8 cellular contexts compared by ENCODE assay signal in the genomic region with DNA sequence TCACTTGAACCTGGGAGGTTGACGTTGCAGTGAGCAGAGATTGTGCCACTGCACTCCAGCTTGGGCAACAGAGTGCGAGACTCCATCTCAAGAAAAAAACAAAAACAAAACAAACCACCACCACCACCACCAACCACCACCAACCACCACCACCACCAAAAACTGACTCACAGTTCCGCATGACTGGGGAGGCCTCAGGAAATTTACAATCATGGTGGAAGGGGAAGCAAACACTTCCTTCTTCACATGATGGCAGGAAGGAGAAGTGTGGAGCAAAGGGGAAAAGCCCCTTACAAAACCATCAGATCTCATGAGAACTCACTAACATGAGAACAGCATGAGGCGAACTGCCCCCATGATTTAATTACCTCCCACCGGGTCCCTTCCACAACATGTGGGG. TPM values are rescaled to one million over a fixed set of nuclear protein-coding genes. Genes with fewer than 3 reads are reported as not detected.
DNase-seq lines count a peak whose midpoint lies in the region; ATAC-seq, FAIRE-seq and TF ChIP-seq lines count a peak whose summit lies in the region.
"Not testable (repeated sequence)": the region's sequence is repeated elsewhere in the genome, so short reads cannot be mapped to it uniquely, and the experiment has no call there.

No MANE protein-coding gene starts in this region.

- peaks cover 11 to 15% (median 14%) of the 10 kb centered on the region in 11 experiments; a peak in 21 of 22 replicates for H3K36me3 ChIP-seq in BLaER1 treated with 17β-estradiol and CSF1 and Interleukin-3, amounts not matched to agents 10 nM and 100 nM
- H3K36me3 ChIP-seq in K562 (ENCODE audit: control insufficient read depth, insufficient read depth, low read length): peaks cover 14% of the 10 kb centered on the region
- H3K36me3 ChIP-seq in left lung, upper lobe of right lung: not testable (repeated sequence)

- not testable (repeated sequence) for H2AFZ ChIP-seq in K562 (ENCODE audit: low read depth, low read length)

- H3K27me3 ChIP-seq in BLaER1 treated with 17β-estradiol and CSF1 and Interleukin-3, amounts not matched to agents 10 nM and 100 nM; K562 (ENCODE audit: control insufficient read depth in 2 of 2, insufficient read depth in 2 of 2, low read length in 2 of 2); left lung; upper lobe of right lung: not testable (repeated sequence)

- TF ChIP-seq POLR2A in K562 (conservative IDR thresholded peaks at IDR 0.05): not testable (repeated sequence)

- H3K4me1 ChIP-seq in BLaER1 treated with 17β-estradiol and CSF1 and Interleukin-3, amounts not matched to agents 10 nM and 100 nM: peaks cover 48 to 64% (median 59%) of the 10 kb centered on the region in 10 experiments
- peaks cover 18 to 40% of the 10 kb centered on the region in 2 experiments; a peak in 4 of 5 replicates for H3K4me1 ChIP-seq in K562 (replicated peaks in 1 of 2; ENCODE audit: control insufficient read depth in 2 of 2, insufficient read depth in 2 of 2, low read length in 2 of 2)
- peaks cover 7 to 40% of the 10 kb centered on the region in 2 donors for H3K4me1 ChIP-seq in left lung
- peaks cover 20% of the 10 kb centered on the region for H3K4me1 ChIP-seq in upper lobe of right lung

- peak; percentile 26 for DNase-seq in HK-2 (ENCODE audit: unreplicated experiment)
- DNase-seq in NOMO-1 treated with DMSO at 0.1 percent for 48 hours (lab: John Stamatoyannopoulos, UW; ENCODE audit: unreplicated experiment): peak; percentile 9
- DNase-seq in activated CD4-positive, alpha-beta memory T cell treated with anti-CD3 and anti-CD28 coated beads, Interleukin-2, amount 10 ng/mL, durations not matched to agents 7 days and 5 days; K562 (ENCODE audit: extremely low read depth in 1 of 4, low spot score in 3 of 4); nephron progenitor cell; upper lobe of right lung: not testable (repeated sequence)
- DNase-seq in left lung: peak in 1 of 2 donors; percentile 43

- WGBS in K562 (ENCODE audit: insufficient coverage, low coverage, missing lambda C conversion rate): 75% methylated on average over 5 of the region's 5 CpGs

- POLR2A ChIA-PET in activated CD4-positive, alpha-beta memory T cell treated with anti-CD3 and anti-CD28 coated beads, Interleukin-2, amount 10 ng/mL, durations not matched to agents 7 days and 5 days (lab: Charles Lee); K562 (lab: Yijun Ruan, JAX): not testable (repeated sequence)

- not testable (repeated sequence) for TF ChIP-seq RAD21 in K562 (CRISPR knock-in tag; conservative IDR thresholded peaks at IDR 0.05 in 1 of 2, IDR thresholded peaks at IDR 0.05 in 1 of 2)

- BruUV-seq in K562 (replicated peaks; lab: Mats Ljungman, UMichigan): not testable (repeated sequence)

- peaks cover 18% of the 10 kb centered on the region for H3K36me3 Mint-ChIP-seq in activated CD4-positive, alpha-beta memory T cell treated with anti-CD3 and anti-CD28 coated beads, Interleukin-2, amount 10 ng/mL, durations not matched to agents 7 days and 5 days (ENCODE audit: low read depth)
- H3K36me3 Mint-ChIP-seq in nephron progenitor cell (ENCODE audit: low read depth): peaks cover 17% of the 10 kb centered on the region

- not testable (repeated sequence) for FAIRE-seq in K562 (lab: Jason Lieb, UNC)

- peak overlapping the region; percentile 39 for H3K4me3 Mint-ChIP-seq in activated CD4-positive, alpha-beta memory T cell treated with anti-CD3 and anti-CD28 coated beads, Interleukin-2, amount 10 ng/mL, durations not matched to agents 7 days and 5 days
- peak overlapping the region; percentile 56 for H3K4me3 Mint-ChIP-seq in nephron progenitor cell

- H3K9me1 ChIP-seq in K562 (ENCODE audit: control insufficient read depth, insufficient read depth, low read length): not testable (repeated sequence)

- peak overlapping the region; percentile 79 to 98 (median 94) for H3K27ac ChIP-seq in BLaER1 treated with 17β-estradiol and CSF1 and Interleukin-3, amounts not matched to agents 10 nM and 100 nM
- H3K27ac ChIP-seq in K562 (ENCODE audit: extremely low read depth, low read depth, low read length); upper lobe of right lung: not testable (repeated sequence)
- H3K27ac ChIP-seq in left lung: peak overlapping the region; percentile 59 to 94

- H3K4me3 ChIP-seq in BLaER1 treated with 17β-estradiol and CSF1 and Interleukin-3, amounts not matched to agents 10 nM and 100 nM: peak overlapping the region in 6 of 10 experiments; percentile 4 to 46 (median 22); a peak in 2 of 20 replicates
- not testable (repeated sequence) for H3K4me3 ChIP-seq in K562, left lung, upper lobe of right lung

- not testable (repeated sequence) for H3K27me3 Mint-ChIP-seq in activated CD4-positive, alpha-beta memory T cell treated with anti-CD3 and anti-CD28 coated beads, Interleukin-2, amount 10 ng/mL, durations not matched to agents 7 days and 5 days; nephron progenitor cell (ENCODE audit: low read depth, poor library complexity)

- not testable (repeated sequence) for H3K9me3 Mint-ChIP-seq in activated CD4-positive, alpha-beta memory T cell treated with anti-CD3 and anti-CD28 coated beads, Interleukin-2, amount 10 ng/mL, durations not matched to agents 7 days and 5 days; nephron progenitor cell

- peak overlapping the region in 8 of 11 experiments; percentile 26 to 89 (median 54); a peak in 12 of 22 replicates for H3K9ac ChIP-seq in BLaER1 treated with 17β-estradiol and CSF1 and Interleukin-3, amounts not matched to agents 10 nM and 100 nM
- H3K9ac ChIP-seq in K562 (ENCODE audit: insufficient read depth in 1 of 2, low read depth in 2 of 2, low read length in 2 of 2): not testable (repeated sequence)

- intact Hi-C loops in K562 (cut with micrococcal nuclease); left lung (cut with DNase I); upper lobe of right lung (cut with DNase I): not testable (repeated sequence)

- not testable (repeated sequence) for TF ChIP-seq CTCF in K562 (IDR thresholded peaks at IDR 0.05 in 2 of 3, conservative IDR thresholded peaks at IDR 0.05 in 1 of 3; ENCODE audit: insufficient read depth in 2 of 3, low read depth in 1 of 3, low read length in 3 of 3); left lung (IDR thresholded peaks at IDR 0.05); nephron progenitor cell (IDR thresholded peaks at IDR 0.05); upper lobe of right lung (IDR thresholded peaks at IDR 0.05)

- H4K20me1 ChIP-seq in BLaER1 treated with 17β-estradiol and CSF1 and Interleukin-3, amounts not matched to agents 10 nM and 100 nM: peaks cover 9 to 26% (median 18%) of the 10 kb centered on the region in 11 experiments; a peak in 15 of 22 replicates
- H4K20me1 ChIP-seq in K562 (replicated peaks; ENCODE audit: control insufficient read depth, insufficient read depth, low read length): not testable (repeated sequence)

- H3K9me3 ChIP-seq in BLaER1 treated with 17β-estradiol and CSF1 and Interleukin-3, amounts not matched to agents 10 nM and 100 nM (replicated peaks in 1 of 11): peaks cover 0 to 35% (median 7%) of the 10 kb centered on the region in 11 experiments; a peak in 16 of 22 replicates
- not testable (repeated sequence) for H3K9me3 ChIP-seq in K562 (replicated peaks; ENCODE audit: control insufficient read depth, insufficient read depth, low read depth, low read length); left lung; upper lobe of right lung

- TF ChIP-seq EP300 in K562 (IDR thresholded peaks at IDR 0.05; ENCODE audit: low read length): not testable (repeated sequence)

- CTCF ChIA-PET in activated CD4-positive, alpha-beta memory T cell treated with anti-CD3 and anti-CD28 coated beads, Interleukin-2, amount 10 ng/mL, durations not matched to agents 7 days and 5 days (lab: Charles Lee); K562 (lab: Yijun Ruan, JAX; ENCODE audit: low intra/inter-chr PET ratio): not testable (repeated sequence)

- peaks cover 28% of the 10 kb centered on the region for H3K4me1 Mint-ChIP-seq in activated CD4-positive, alpha-beta memory T cell treated with anti-CD3 and anti-CD28 coated beads, Interleukin-2, amount 10 ng/mL, durations not matched to agents 7 days and 5 days
- H3K4me1 Mint-ChIP-seq in nephron progenitor cell: peaks cover 44% of the 10 kb centered on the region

- peak overlapping the region in 10 of 11 experiments; percentile 81 to 97 (median 88); a peak in 19 of 22 replicates for H3K4me2 ChIP-seq in BLaER1 treated with 17β-estradiol and CSF1 and Interleukin-3, amounts not matched to agents 10 nM and 100 nM
- H3K4me2 ChIP-seq in K562 (ENCODE audit: insufficient read depth, low read length): not testable (repeated sequence)

- ATAC-seq in K562, left lung: not testable (repeated sequence)
- peak; percentile 13 for ATAC-seq in upper lobe of right lung

- H3K79me2 ChIP-seq in K562 (ENCODE audit: control insufficient read depth, insufficient read depth, low read length): peaks cover 36% of the 10 kb centered on the region

- H3K27ac Mint-ChIP-seq in activated CD4-positive, alpha-beta memory T cell treated with anti-CD3 and anti-CD28 coated beads, Interleukin-2, amount 10 ng/mL, durations not matched to agents 7 days and 5 days; nephron progenitor cell: not testable (repeated sequence)

- in situ Hi-C loops in K562 (cut with MboI): not testable (repeated sequence)

RNA-seq across cellular contexts. Expression of gene ZNF316, which starts 2.2 kb away (rescaled TPM):
- total RNA-seq in activated CD4-positive, alpha-beta memory T cell treated with anti-CD3 and anti-CD28 coated beads, Interleukin-2, amount 10 ng/mL, durations not matched to agents 7 days and 5 days: 10 to 100 TPM; 23.4 to 26.1 TPM
- 41.8 and 68.9 TPM in 2 replicates for total RNA-seq in K562 (2011; cell fraction: chromatin; rRNA removed; ENCODE audit: low replicate concordance)
- 30.9 and 36.6 TPM in 2 replicates for total RNA-seq in K562 (2011; cell fraction: nucleolus; rRNA removed)
- total RNA-seq in K562 (2011; cell fraction: nucleoplasm; rRNA removed): 33.3 and 35.6 TPM in 2 replicates
- total RNA-seq in K562 (2014; rRNA removed) (18.6 and 20.5 TPM in 2 replicates), K562 (2014; rRNA removed; fragmentation: Illumina TruSeq; extraction: Trizol) (9.2 and 10.4 TPM in 2 replicates), K562 (2015; rRNA removed; fragmentation: Illumina TruSeq; extraction: Trizol) (7.3 and 7.8 TPM in 2 replicates), K562 (2021) (25.2 and 34.0 TPM in 2 replicates), left lung (10 to 100 TPM; 29.3 to 34.3 TPM), upper lobe of right lung (46.8 TPM)
- polyA plus RNA-seq in K562 (2011; rRNA removed) (8.6 and 9.7 TPM in 2 replicates), K562 (2014; fragmentation: Illumina TruSeq; extraction: Trizol) (7.0 and 9.8 TPM in 2 replicates), K562 (2014; fragmentation: Nextera tagmentation; extraction: Ambion mirVana) (under 1 TPM; 0.10 to 0.14 TPM), K562 (2014; rRNA removed) (15.5 and 16.3 TPM in 2 replicates)
- 5.9 and 13.5 TPM in 2 replicates for polyA plus RNA-seq in K562 (2011; cell fraction: cytosol; rRNA removed)
- polyA plus RNA-seq in K562 (2011; cell fraction: nucleus; rRNA removed): 38.1 and 50.4 TPM in 2 replicates
- 17.3 and 23.1 TPM in 2 replicates for polyA plus RNA-seq in K562 (2012)
- polyA minus RNA-seq in K562 (2011; rRNA and poly(A)+ RNA removed): 7.3 and 7.4 TPM in 2 replicates
- 8.6 and 8.7 TPM in 2 replicates for polyA minus RNA-seq in K562 (2011; cell fraction: cytosol; rRNA and poly(A)+ RNA removed)
- polyA minus RNA-seq in K562 (2011; cell fraction: nucleus; rRNA and poly(A)+ RNA removed): 9.0 and 12.6 TPM in 2 replicates

RNA-seq across cellular contexts. Expression of gene ZNF853, which starts 19.6 kb away (rescaled TPM):
- total RNA-seq in activated CD4-positive, alpha-beta memory T cell treated with anti-CD3 and anti-CD28 coated beads, Interleukin-2, amount 10 ng/mL, durations not matched to agents 7 days and 5 days: under 1 TPM; 0.18 to 0.23 TPM
- total RNA-seq in K562 (2011; cell fraction: chromatin; rRNA removed; ENCODE audit: low replicate concordance): not detected in 2 replicates
- total RNA-seq in K562 (2011; cell fraction: nucleolus; rRNA removed): 0.17 TPM in 1 of 2 replicates, not detected in the other
- not detected in 2 replicates for total RNA-seq in K562 (2011; cell fraction: nucleoplasm; rRNA removed)
- total RNA-seq in K562 (2014; rRNA removed): 0.04 TPM in 1 of 2 replicates, not detected in the other
- not detected in 2 replicates for total RNA-seq in K562 (2014; rRNA removed; fragmentation: Illumina TruSeq; extraction: Trizol)
- total RNA-seq in K562 (2015; rRNA removed; fragmentation: Illumina TruSeq; extraction: Trizol): not detected in 2 replicates
- not detected in 2 replicates for total RNA-seq in K562 (2021)
- 0.05 TPM in 1 of 2 replicates, not detected in the other for polyA plus RNA-seq in K562 (2011; rRNA removed)
- 0.01 and 0.03 TPM in 2 replicates for polyA plus RNA-seq in K562 (2011; cell fraction: cytosol; rRNA removed)
- polyA plus RNA-seq in K562 (2011; cell fraction: nucleus; rRNA removed): 0.04 TPM in 1 of 2 replicates, not detected in the other
- polyA plus RNA-seq in K562 (2012): 0.06 TPM in 1 of 2 replicates, not detected in the other
- 0.03 TPM in 1 of 2 replicates, not detected in the other for polyA plus RNA-seq in K562 (2014; fragmentation: Illumina TruSeq; extraction: Trizol)
- not detected for polyA plus RNA-seq in K562 (2014; fragmentation: Nextera tagmentation; extraction: Ambion mirVana)
- not detected in 2 replicates for polyA plus RNA-seq in K562 (2014; rRNA removed)
- 0.32 TPM in 1 of 2 replicates, not detected in the other for polyA minus RNA-seq in K562 (2011; rRNA and poly(A)+ RNA removed)
- polyA minus RNA-seq in K562 (2011; cell fraction: cytosol; rRNA and poly(A)+ RNA removed): not detected in 2 replicates
- polyA minus RNA-seq in K562 (2011; cell fraction: nucleus; rRNA and poly(A)+ RNA removed): not detected in 2 replicates
- total RNA-seq in left lung: 1 to 10 TPM; 3.4 to 3.6 TPM
- 5.2 TPM for total RNA-seq in upper lobe of right lung

RNA-seq across cellular contexts. Expression of gene INTS15, which starts 45.1 kb away (rescaled TPM):
- 10 to 100 TPM; 30.0 to 31.6 TPM for total RNA-seq in activated CD4-positive, alpha-beta memory T cell treated with anti-CD3 and anti-CD28 coated beads, Interleukin-2, amount 10 ng/mL, durations not matched to agents 7 days and 5 days
- total RNA-seq in K562 (2011; cell fraction: chromatin; rRNA removed; ENCODE audit: low replicate concordance): 27.7 and 71.3 TPM in 2 replicates
- 41.2 and 44.5 TPM in 2 replicates for total RNA-seq in K562 (2011; cell fraction: nucleolus; rRNA removed)
- total RNA-seq in K562 (2011; cell fraction: nucleoplasm; rRNA removed): 27.3 and 28.3 TPM in 2 replicates
- total RNA-seq in K562 (2014; rRNA removed): 12.6 and 21.2 TPM in 2 replicates
- total RNA-seq in K562 (2014; rRNA removed; fragmentation: Illumina TruSeq; extraction: Trizol): 8.3 and 8.4 TPM in 2 replicates
- 10.3 and 10.9 TPM in 2 replicates for total RNA-seq in K562 (2015; rRNA removed; fragmentation: Illumina TruSeq; extraction: Trizol)
- 23.5 and 24.6 TPM in 2 replicates for total RNA-seq in K562 (2021)
- polyA plus RNA-seq in K562 (2011; rRNA removed): 11.6 and 17.2 TPM in 2 replicates
- polyA plus RNA-seq in K562 (2011; cell fraction: cytosol; rRNA removed): 17.0 and 23.4 TPM in 2 replicates
- 20.9 and 27.8 TPM in 2 replicates for polyA plus RNA-seq in K562 (2011; cell fraction: nucleus; rRNA removed)
- polyA plus RNA-seq in K562 (2012): 21.6 and 35.8 TPM in 2 replicates
- polyA plus RNA-seq in K562 (2014; fragmentation: Illumina TruSeq; extraction: Trizol): 26.4 and 28.9 TPM in 2 replicates
- polyA plus RNA-seq in K562 (2014; fragmentation: Nextera tagmentation; extraction: Ambion mirVana): under 1 TPM; 0.52 to 0.57 TPM
- 16.8 and 17.9 TPM in 2 replicates for polyA plus RNA-seq in K562 (2014; rRNA removed)
- polyA minus RNA-seq in K562 (2011; rRNA and poly(A)+ RNA removed): 7.0 and 7.2 TPM in 2 replicates
- 8.8 and 11.4 TPM in 2 replicates for polyA minus RNA-seq in K562 (2011; cell fraction: cytosol; rRNA and poly(A)+ RNA removed)
- 8.8 and 8.9 TPM in 2 replicates for polyA minus RNA-seq in K562 (2011; cell fraction: nucleus; rRNA and poly(A)+ RNA removed)
- total RNA-seq in left lung: 10 to 100 TPM; 30.2 to 31.5 TPM
- 37.6 TPM for total RNA-seq in upper lobe of right lung

RNA-seq across cellular contexts. Expression of gene ZDHHC4, which starts 57.7 kb away (rescaled TPM):
- total RNA-seq in activated CD4-positive, alpha-beta memory T cell treated with anti-CD3 and anti-CD28 coated beads, Interleukin-2, amount 10 ng/mL, durations not matched to agents 7 days and 5 days: 10 to 100 TPM; 34.2 to 35.5 TPM
- 108 and 190 TPM in 2 replicates for total RNA-seq in K562 (2011; cell fraction: chromatin; rRNA removed; ENCODE audit: low replicate concordance)
- 140 and 154 TPM in 2 replicates for total RNA-seq in K562 (2011; cell fraction: nucleolus; rRNA removed)
- 158 and 180 TPM in 2 replicates for total RNA-seq in K562 (2011; cell fraction: nucleoplasm; rRNA removed)
- total RNA-seq in K562 (2014; rRNA removed): 33.4 and 44.9 TPM in 2 replicates
- 58.3 and 59.1 TPM in 2 replicates for total RNA-seq in K562 (2014; rRNA removed; fragmentation: Illumina TruSeq; extraction: Trizol)
- 53.5 and 53.8 TPM in 2 replicates for total RNA-seq in K562 (2015; rRNA removed; fragmentation: Illumina TruSeq; extraction: Trizol)
- 54.1 and 58.7 TPM in 2 replicates for total RNA-seq in K562 (2021)
- 106 and 124 TPM in 2 replicates for polyA plus RNA-seq in K562 (2011; rRNA removed)
- 175 and 252 TPM in 2 replicates for polyA plus RNA-seq in K562 (2011; cell fraction: cytosol; rRNA removed)
- polyA plus RNA-seq in K562 (2011; cell fraction: nucleus; rRNA removed): 125 and 165 TPM in 2 replicates
- polyA plus RNA-seq in K562 (2012): 55.6 and 112 TPM in 2 replicates
- polyA plus RNA-seq in K562 (2014; fragmentation: Illumina TruSeq; extraction: Trizol): 64.3 and 71.1 TPM in 2 replicates
- 10 to 100 TPM; 58.9 to 77.0 TPM for polyA plus RNA-seq in K562 (2014; fragmentation: Nextera tagmentation; extraction: Ambion mirVana)
- polyA plus RNA-seq in K562 (2014; rRNA removed): 52.5 and 60.4 TPM in 2 replicates
- 185 and 193 TPM in 2 replicates for polyA minus RNA-seq in K562 (2011; rRNA and poly(A)+ RNA removed)
- polyA minus RNA-seq in K562 (2011; cell fraction: cytosol; rRNA and poly(A)+ RNA removed): 41.9 and 55.5 TPM in 2 replicates
- polyA minus RNA-seq in K562 (2011; cell fraction: nucleus; rRNA and poly(A)+ RNA removed): 36.5 and 65.0 TPM in 2 replicates
- total RNA-seq in left lung: 10 to 100 TPM; 54.5 to 60.2 TPM
- 54.8 TPM for total RNA-seq in upper lobe of right lung
